16 cellular contexts compared by ENCODE assay signal in the genomic region with DNA sequence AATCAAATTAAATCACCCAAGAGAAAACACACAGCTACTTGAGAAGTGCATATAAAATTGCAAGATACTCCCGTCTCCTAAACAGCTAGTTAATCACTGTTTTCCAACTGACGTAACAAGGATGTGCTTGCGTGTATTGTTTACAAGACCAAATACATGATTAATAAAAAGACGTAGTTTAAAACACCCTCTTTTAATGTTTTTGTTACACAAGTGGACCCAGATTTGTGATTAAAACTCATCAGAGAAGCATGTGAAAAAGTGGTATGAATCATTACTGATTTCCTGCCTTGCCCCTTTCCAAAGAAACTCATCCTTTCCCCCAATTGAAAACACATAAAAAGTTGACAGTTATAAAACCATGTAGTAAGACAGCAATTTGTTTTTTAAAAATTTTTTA.
A peak's percentile ranks its signal among the peaks of the same experiment; 100 is the strongest.
DNase-seq lines count a peak whose midpoint lies in the region; ATAC-seq and TF ChIP-seq lines count a peak whose summit lies in the region.
"Had no signal": no experiment of that assay in that cellular context is flagged by ENCODE, and none has a peak within 500 bp of the region (broad histone marks: within the 10 kb centered on the region; RNA-seq: fewer than 3 reads in every experiment).

No MANE protein-coding gene starts in this region.

- H3K36me3 Mint-ChIP-seq in CD4-positive, alpha-beta memory T cell: no peaks in the 10 kb centered on the region
- H3K36me3 Mint-ChIP-seq: activated CD4-positive, alpha-beta memory T cell treated with anti-CD3 and anti-CD28 coated beads for 36 hours; T-cell had no signal

- intact Hi-C loops in esophagus squamous epithelium (cut with DNase I): no loop called here
- intact Hi-C loops in CD4-positive, alpha-beta memory T cell (cut with micrococcal nuclease): no loop called here

- no peaks in the 10 kb centered on the region for H3K4me1 Mint-ChIP-seq in CD4-positive, alpha-beta memory T cell
- H3K4me1 Mint-ChIP-seq: T-cell had no signal

- H3K4me3 ChIP-seq in esophagus squamous epithelium: no peak overlapping the region
- no peak overlapping the region for H3K4me3 ChIP-seq in CD4-positive, alpha-beta memory T cell (ENCODE audit: low read length in 2 of 2)
- H3K4me3 ChIP-seq: spleen, vagina had no signal

- no peaks in the 10 kb centered on the region for H3K4me1 ChIP-seq in esophagus squamous epithelium
- no peaks in the 10 kb centered on the region for H3K4me1 ChIP-seq in CD4-positive, alpha-beta memory T cell (ENCODE audit: insufficient read depth, low read length)
- H3K4me1 ChIP-seq: spleen, vagina had no signal

- no peak overlapping the region for H3K4me3 Mint-ChIP-seq in CD4-positive, alpha-beta memory T cell
- H3K4me3 Mint-ChIP-seq: activated CD4-positive, alpha-beta memory T cell treated with anti-CD3 and anti-CD28 coated beads for 36 hours; dendritic cell treated with granulocyte-macrophage colony-stimulating factor and Interleukin-4, amounts not matched to agents 40 ng/mL and 50 ng/mL, for 4 days; T-cell had no signal

- no peak overlapping the region for H3K27ac Mint-ChIP-seq in CD4-positive, alpha-beta memory T cell
- H3K27ac Mint-ChIP-seq: activated CD4-positive, alpha-beta memory T cell treated with anti-CD3 and anti-CD28 coated beads for 36 hours; dendritic cell treated with granulocyte-macrophage colony-stimulating factor and Interleukin-4, amounts not matched to agents 40 ng/mL and 50 ng/mL, for 4 days; T-cell had no signal

- H3K36me3 ChIP-seq in esophagus squamous epithelium: no peaks in the 10 kb centered on the region
- no peaks in the 10 kb centered on the region for H3K36me3 ChIP-seq in CD4-positive, alpha-beta memory T cell (ENCODE audit: insufficient read depth, low read length)
- H3K36me3 ChIP-seq: spleen, vagina had no signal

- peak; percentile 55 for ATAC-seq in omental fat pad (ENCODE audit: low FRiP score)
- ATAC-seq in HG03571 (IDR thresholded peaks at IDR 0.05; ENCODE audit: unreplicated experiment): no peak
- ATAC-seq in HG03159 (IDR thresholded peaks at IDR 0.05; ENCODE audit: unreplicated experiment): no peak
- ATAC-seq: T-cell had no signal

- CTCF ChIA-PET in CD4-positive, alpha-beta memory T cell (lab: Charles Lee; ENCODE audit: partially characterized antibody): interaction anchor here (1.4 kb wide), 1 partner anchor 810 kb away, joined by 3 read pairs; no protein-coding TSS in a partner anchor

- no peaks in the 10 kb centered on the region for H3K9me3 Mint-ChIP-seq in CD4-positive, alpha-beta memory T cell
- H3K9me3 Mint-ChIP-seq: activated CD4-positive, alpha-beta memory T cell treated with anti-CD3 and anti-CD28 coated beads for 36 hours; dendritic cell treated with granulocyte-macrophage colony-stimulating factor and Interleukin-4, amounts not matched to agents 40 ng/mL and 50 ng/mL, for 4 days had no signal

- DNase-seq in EH (ENCODE audit: low read depth) (peak; percentile 97), RPMI7951 (ENCODE audit: low read depth) (peak; percentile 72), esophagus squamous epithelium (lab: John Stamatoyannopoulos, UW) (no peak), omental fat pad (ENCODE audit: low spot score) (no peak), OCI-M2 (lab: John Stamatoyannopoulos, UW; ENCODE audit: unreplicated experiment) (no peak)
- DNase-seq in CD4-positive, alpha-beta memory T cell: no peak
- DNase-seq: activated CD4-positive, alpha-beta memory T cell treated with anti-CD3 and anti-CD28 coated beads for 36 hours; activated naive CD4-positive, alpha-beta T cell; NCI-H1417; spleen; T-cell had no signal

- H3K27me3 ChIP-seq in esophagus squamous epithelium: no peaks in the 10 kb centered on the region
- no peaks in the 10 kb centered on the region for H3K27me3 ChIP-seq in CD4-positive, alpha-beta memory T cell (ENCODE audit: insufficient read depth, low read length)
- H3K27me3 ChIP-seq: spleen, vagina had no signal

- H3K27ac ChIP-seq in esophagus squamous epithelium: peak overlapping the region in 3 of 4 donors; percentile 16 to 55 (median 45)
- no peak overlapping the region for H3K27ac ChIP-seq in CD4-positive, alpha-beta memory T cell (ENCODE audit: low read depth, low read length)
- H3K27ac ChIP-seq: HL-60, spleen, vagina had no signal

- TF ChIP-seq CTCF in esophagus squamous epithelium (IDR thresholded peaks at IDR 0.05): no peak
- no peak for TF ChIP-seq CTCF in omental fat pad (IDR thresholded peaks at IDR 0.05)

- WGBS in esophagus squamous epithelium, 2 donors: 54 to 57% methylated on average over 4 of the region's 4 CpGs

- H3K9me3 ChIP-seq in esophagus squamous epithelium: no peaks in the 10 kb centered on the region
- no peaks in the 10 kb centered on the region for H3K9me3 ChIP-seq in CD4-positive, alpha-beta memory T cell (ENCODE audit: control insufficient read depth in 1 of 2, low read length in 2 of 2)
- H3K9me3 ChIP-seq: spleen, vagina had no signal

- POLR2A ChIA-PET in CD4-positive, alpha-beta memory T cell (lab: Charles Lee; ENCODE audit: partially characterized antibody): no interaction called here

- H3K27me3 Mint-ChIP-seq in CD4-positive, alpha-beta memory T cell: no peaks in the 10 kb centered on the region

- no peak for TF ChIP-seq POLR2A in esophagus squamous epithelium (IDR thresholded peaks at IDR 0.05)

Comparison
In these comparisons a context has a peak if more than half of its experiments do, and no peak if none do; other contexts are left out.
1. DNase-seq: peak in EH (single experiment) and RPMI7951 (single experiment); none in esophagus squamous epithelium (single experiment), omental fat pad (single experiment), OCI-M2 (single experiment) and CD4-positive, alpha-beta memory T cell (0 of 5).